ENCODE assay signal across 21 cellular contexts in the genomic region with DNA sequence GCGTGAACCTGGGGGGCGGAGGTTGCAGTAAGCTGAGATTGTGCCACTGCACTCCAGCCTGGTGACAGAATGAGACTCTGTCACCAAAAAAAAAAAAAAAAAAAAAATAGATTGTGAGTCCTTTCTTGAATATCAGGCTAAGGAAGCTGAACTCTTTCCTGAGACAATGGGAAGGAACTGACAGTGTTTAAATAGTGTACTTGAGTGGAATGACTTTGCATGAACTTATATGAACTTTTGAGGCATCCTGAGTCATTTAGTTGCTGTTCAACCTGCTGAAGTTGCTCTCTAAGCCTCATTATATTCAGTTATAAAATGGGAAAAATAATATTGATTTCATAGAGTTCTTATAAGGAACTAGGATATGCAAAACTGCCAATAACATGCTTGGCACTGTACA.
A peak's percentile ranks its signal among the peaks of the same experiment; 100 is the strongest.
DNase-seq lines count a peak whose midpoint lies in the region; ATAC-seq and TF ChIP-seq lines count a peak whose summit lies in the region.
"Had no signal": no experiment of that assay in that cellular context is flagged by ENCODE, and none has a peak within 500 bp of the region (broad histone marks: within the 10 kb centered on the region; RNA-seq: fewer than 3 reads in every experiment).

No MANE protein-coding gene starts in this region.

- TF ChIP-seq CTCF in C4-2B (conservative IDR thresholded peaks at IDR 0.05), result no peak
- TF ChIP-seq CTCF in PC-3 (conservative IDR thresholded peaks at IDR 0.05; ENCODE audit: low read depth, low read length), result no peak
- TF ChIP-seq CTCF in epithelial cell of esophagus (IDR thresholded peaks at IDR 0.05; ENCODE audit: insufficient read depth, low read depth, low read length, missing control alignments), result no peak

- no peak overlapping the region for H3K4me3 ChIP-seq in PC-3 (ENCODE audit: low read length)
- H3K4me3 ChIP-seq in epithelial cell of esophagus (ENCODE audit: low read length), result no peak overlapping the region

- DNase-seq in PC-3 (peak; percentile 26), epithelial cell of esophagus (ENCODE audit: low read depth) (peak; percentile 15), left lobe of liver (ENCODE audit: low spot score) (no peak), NCI-H2081 (lab: John Stamatoyannopoulos, UW) (no peak), C1 segment of cervical spinal cord (lab: John Stamatoyannopoulos, UW) (no peak), KG1 (lab: John Stamatoyannopoulos, UW) (no peak)
- DNase-seq: Calu3; CD8-positive, alpha-beta memory T cell; DMS79 treated with DMSO at 0.1 percent for 48 hours; Kasumi-1; MV-4-11; NCI-H1105 treated with DMSO at 0.1 percent for 48 hours; NCI-H146; NCI-H1930; NCI-H446; NCI-H524 treated with DMSO at 0.1 percent for 48 hours; NCI-H82; NK-92 treated with Interleukin-12 subunit alpha and Interleukin-12 subunit beta, amount 100 ng/mL, for 24 hours; SHP77 treated with DMSO at 0.1 percent for 48 hours had no signal

- no peaks in the 10 kb centered on the region for H4K20me1 ChIP-seq in PC-3 (ENCODE audit: low read length)

- H3K27ac ChIP-seq in C4-2B (0 out of 2 replicates have a peak overlapping the region, but pooled peaks have one; percentile 25), PC-3 (ENCODE audit: low read length) (no peak overlapping the region)
- H3K27ac ChIP-seq: RWPE1 had no signal

- CTCF ChIA-PET in PC-3 (lab: Charles Lee), result no interaction called here

- no peaks in the 10 kb centered on the region for H3K79me2 ChIP-seq in PC-3 (ENCODE audit: low read length)

- no peak for ATAC-seq in PC-3
- peak; percentile 48 for ATAC-seq in left lobe of liver

- H3K4me1 ChIP-seq in PC-3 (ENCODE audit: insufficient read depth, low read length), result peaks cover 10% of the 10 kb centered on the region; the same call in 1 of the 2 replicates

- BruUV-seq in PC-3 (replicated peaks; lab: Mats Ljungman, UMichigan), result no TSS peak

- POLR2A ChIA-PET in PC-3 (lab: Charles Lee; ENCODE audit: unreplicated experiment), result no interaction called here

- no peaks in the 10 kb centered on the region for H3K9me2 ChIP-seq in PC-3 (replicated peaks; ENCODE audit: low read length)

- H3F3A ChIP-seq in PC-3 (ENCODE audit: low read length, unreplicated experiment), result no peaks in the 10 kb centered on the region

- no peak overlapping the region for H2AFZ ChIP-seq in PC-3 (ENCODE audit: low read length)

- no peaks in the 10 kb centered on the region for H3K36me3 ChIP-seq in PC-3 (ENCODE audit: low read depth, low read length)

- no peak overlapping the region for H3K4me2 ChIP-seq in PC-3 (ENCODE audit: low read length)

- H3K9ac ChIP-seq in PC-3 (ENCODE audit: low read length), result no peak overlapping the region

- intact Hi-C loops in PC-3 (cut with micrococcal nuclease), result no loop called here

- H3K9me3 ChIP-seq in PC-3 (ENCODE audit: low read length), result no peaks in the 10 kb centered on the region

- H3K27me3 ChIP-seq in PC-3 (ENCODE audit: low read length), result no peaks in the 10 kb centered on the region

Comparison
In these comparisons a context has a peak if more than half of its experiments do, and no peak if none do; other contexts are left out.
1. DNase-seq: peak in PC-3 (single experiment) and epithelial cell of esophagus (single experiment); none in left lobe of liver (single experiment), NCI-H2081 (0 of 2), C1 segment of cervical spinal cord (0 of 14) and KG1 (single experiment).